ENCODE assay signal across 8 cellular contexts in the genomic region with DNA sequence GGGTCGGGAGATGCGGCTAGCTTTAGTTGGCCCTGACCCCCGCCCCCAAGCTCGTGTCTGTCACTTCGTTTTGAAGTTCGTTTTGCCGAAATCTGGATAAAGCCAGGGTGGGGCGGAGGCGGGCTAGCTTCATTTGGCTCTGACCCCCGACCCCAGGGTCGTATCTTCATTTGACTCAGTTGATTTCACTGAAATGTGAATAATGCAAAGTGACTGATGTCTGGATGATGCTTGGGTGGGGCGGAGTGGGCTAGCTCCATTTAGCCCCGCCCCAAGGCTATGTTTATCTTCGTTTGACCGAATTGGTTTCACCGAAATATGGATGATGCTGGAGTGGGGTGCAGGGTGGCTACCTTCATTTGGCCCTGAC. TPM values are rescaled to one million over a fixed set of nuclear protein-coding genes. Genes with fewer than 3 reads are reported as not detected.
DNase-seq lines count a peak whose midpoint lies in the region; ATAC-seq and TF ChIP-seq lines count a peak whose summit lies in the region.

No MANE protein-coding gene starts in this region.

- DNase-seq in NOMO-1 (lab: John Stamatoyannopoulos, UW; ENCODE audit: unreplicated experiment in 2 of 2) (peak; percentile 30 to 33), NOMO-1 treated with DMSO at 0.1 percent for 48 hours (lab: John Stamatoyannopoulos, UW; ENCODE audit: unreplicated experiment) (no peak), suprapubic skin (ENCODE audit: low spot score in 2 of 2) (peak in 1 of 2 donors; percentile 65), NCI-H2029 treated with DMSO at 0.1 percent for 48 hours (lab: John Stamatoyannopoulos, UW) (no peak)
- peak; percentile 50 for DNase-seq in activated CD4-positive, CD25-positive, alpha-beta regulatory T cell treated with anti-CD3 and anti-CD28 coated beads, Interleukin-2, amount 50 U/mL, for 72 hours
- DNase-seq in effector memory CD4-positive, alpha-beta T cell: peak in 1 of 3 donors; percentile 8

- peaks cover 15% of the 10 kb centered on the region for H3K4me1 ChIP-seq in effector memory CD4-positive, alpha-beta T cell (ENCODE audit: control insufficient read depth, insufficient read depth, low read length, poor library complexity, severe bottlenecking)
- H3K4me1 ChIP-seq in mucosa of stomach (ENCODE audit: control insufficient read depth, insufficient read depth, low read length): peaks cover 17% of the 10 kb centered on the region
- H3K4me1 ChIP-seq in suprapubic skin: peaks cover 36% of the 10 kb centered on the region

- ATAC-seq in HG03439 (IDR thresholded peaks at IDR 0.05; ENCODE audit: unreplicated experiment): peak; percentile 28

- H3K9ac ChIP-seq in mucosa of stomach (ENCODE audit: low read length): peak overlapping the region; percentile 89

- peak overlapping the region; percentile 98 for H3K27ac ChIP-seq in effector memory CD4-positive, alpha-beta T cell (ENCODE audit: insufficient read depth, low read length, poor library complexity, severe bottlenecking)
- H3K27ac ChIP-seq in suprapubic skin: peak overlapping the region; percentile 92

- no peak for TF ChIP-seq CTCF in suprapubic skin (IDR thresholded peaks at IDR 0.05)

- 0% methylated on average over 16 of the region's 16 CpGs for WGBS in suprapubic skin

- no peak for TF ChIP-seq POLR2A in suprapubic skin (IDR thresholded peaks at IDR 0.05)

- H3K36me3 ChIP-seq in effector memory CD4-positive, alpha-beta T cell (ENCODE audit: control insufficient read depth, insufficient read depth, low read length): peaks cover 24% of the 10 kb centered on the region
- H3K36me3 ChIP-seq in mucosa of stomach (ENCODE audit: control insufficient read depth, insufficient read depth, low read length) (no peaks in the 10 kb centered on the region), suprapubic skin (peaks cover 32% of the 10 kb centered on the region)

- H3K27me3 ChIP-seq in effector memory CD4-positive, alpha-beta T cell (replicated peaks; ENCODE audit: control insufficient read depth, insufficient read depth, low read length, poor library complexity, severe bottlenecking): no peaks in the 10 kb centered on the region
- H3K27me3 ChIP-seq in mucosa of stomach (ENCODE audit: control insufficient read depth, insufficient read depth, low read length) (no peaks in the 10 kb centered on the region), suprapubic skin (no peaks in the 10 kb centered on the region)

- no peak for TF ChIP-seq EP300 in suprapubic skin (IDR thresholded peaks at IDR 0.05)

- no peaks in the 10 kb centered on the region for H3K9me3 ChIP-seq in effector memory CD4-positive, alpha-beta T cell (ENCODE audit: control insufficient read depth, low read length)
- H3K9me3 ChIP-seq in mucosa of stomach (ENCODE audit: control insufficient read depth, low read length) (no peaks in the 10 kb centered on the region), suprapubic skin (no peaks in the 10 kb centered on the region)

- peak overlapping the region; percentile 93 for H3K4me3 ChIP-seq in effector memory CD4-positive, alpha-beta T cell (ENCODE audit: insufficient read depth, low read depth, low read length, poor library complexity, severe bottlenecking)
- peak overlapping the region; percentile 94 for H3K4me3 ChIP-seq in mucosa of stomach (ENCODE audit: low read length)
- peak overlapping the region; percentile 75 for H3K4me3 ChIP-seq in suprapubic skin

RNA-seq across cellular contexts. Expression of a gene that starts 0.7 kb away (rescaled TPM):
- 10 to 100 TPM; 55.8 to 81.2 (median 77.0) TPM for total RNA-seq in suprapubic skin

Comparison
In these comparisons a context has a peak if more than half of its experiments do, and no peak if none do; other contexts are left out.
1. DNase-seq: peak in NOMO-1 (2 of 2) and activated CD4-positive, CD25-positive, alpha-beta regulatory T cell treated with anti-CD3 and anti-CD28 coated beads, Interleukin-2, amount 50 U/mL, for 72 hours (single experiment); none in NOMO-1 treated with DMSO at 0.1 percent for 48 hours (single experiment) and NCI-H2029 treated with DMSO at 0.1 percent for 48 hours (single experiment).
2. Peak in every context shown above with its lines, with median percentiles within 50 percentile points of each other: H3K4me3 ChIP-seq.